In genomic region chr17:40174528-40174927, GRCh38 we compare ENCODE assay signal across 1 cellular context.
A peak's percentile ranks its signal among the peaks of the same experiment; 100 is the strongest.
TF ChIP-seq lines count a peak whose summit lies in the region.

No MANE protein-coding gene starts in this region.

TF ChIP-seq in K562, 482 proteins besides CTCF, POLR2A, EP300 and RAD21:
- no peak for TF ChIP-seq CAMTA2 (CRISPR knock-in tag; conservative IDR thresholded peaks at IDR 0.05)
- TF ChIP-seq RFX1 (IDR thresholded peaks at IDR 0.05): peak; percentile 52
